Comparison of ENCODE assay signal across 31 cellular contexts in the genomic region with DNA sequence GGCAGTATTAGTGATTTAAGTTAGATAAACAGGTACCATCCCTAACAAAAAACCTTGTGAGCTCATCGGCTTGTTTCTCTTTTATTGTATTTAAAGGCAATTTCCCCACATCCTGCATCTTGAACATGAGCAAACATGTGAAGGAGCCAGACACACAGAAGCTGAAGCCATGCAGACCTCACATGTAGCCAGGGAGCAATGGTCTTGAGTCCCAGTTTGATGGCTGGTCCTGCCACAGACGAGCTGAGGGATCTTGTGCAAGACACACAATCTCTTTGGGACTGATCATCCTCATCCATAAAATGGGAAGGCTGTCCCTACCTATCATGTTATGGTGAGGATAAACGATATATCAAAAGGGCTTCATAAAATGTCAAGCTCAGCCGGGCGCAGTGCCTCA. TPM values are rescaled to one million over a fixed set of nuclear protein-coding genes. Genes with fewer than 3 reads are reported as not detected.
DNase-seq lines count a peak whose midpoint lies in the region; ATAC-seq and TF ChIP-seq lines count a peak whose summit lies in the region.
"Had no signal": no experiment of that assay in that cellular context is flagged by ENCODE, and none has a peak within 500 bp of the region (broad histone marks: within the 10 kb centered on the region; RNA-seq: fewer than 3 reads in every experiment).

No MANE protein-coding gene starts in this region.

- no peaks in the 10 kb centered on the region for H3F3A ChIP-seq in GM23338 (replicated peaks; ENCODE audit: low read depth)

- H3K27ac ChIP-seq in GM23338 (ENCODE audit: low read depth) = no peak overlapping the region
- H3K27ac ChIP-seq: 22Rv1; A549; BLaER1; BLaER1 treated with 17β-estradiol and CSF1 and Interleukin-3, amounts not matched to agents 10 nM and 100 nM; C4-2B had no signal

- no peak overlapping the region for H3K4me3 ChIP-seq in GM23338
- H3K4me3 ChIP-seq: A549; BLaER1; BLaER1 treated with 17β-estradiol and CSF1 and Interleukin-3, amounts not matched to agents 10 nM and 100 nM had no signal

- H3K27ac Mint-ChIP-seq in GM23338 = no peak overlapping the region
- H3K27ac Mint-ChIP-seq: B cell; CD14-positive monocyte; CD4-positive, alpha-beta memory T cell; CD4-positive, alpha-beta T cell; CD4-positive, CD25-positive, alpha-beta regulatory T cell; CD8-positive, alpha-beta memory T cell; CD8-positive, alpha-beta T cell had no signal

- no peak for ATAC-seq in GM23338
- ATAC-seq: A549; CD8-positive, alpha-beta T cell had no signal

- H3K36me3 Mint-ChIP-seq in GM23338 (ENCODE audit: low read depth) = no peaks in the 10 kb centered on the region
- H3K36me3 Mint-ChIP-seq: CD14-positive monocyte; CD4-positive, alpha-beta memory T cell; CD4-positive, CD25-positive, alpha-beta regulatory T cell; CD8-positive, alpha-beta memory T cell; CD8-positive, alpha-beta T cell had no signal

- no peaks in the 10 kb centered on the region for H3K9me2 ChIP-seq in GM23338 (ENCODE audit: insufficient read depth)

- H3K79me2 ChIP-seq in GM23338 (replicated peaks; ENCODE audit: insufficient read depth) = no peaks in the 10 kb centered on the region

- H3K27me3 ChIP-seq in GM23338 (ENCODE audit: insufficient read depth) = no peaks in the 10 kb centered on the region
- H3K27me3 ChIP-seq: BLaER1; BLaER1 treated with 17β-estradiol and CSF1 and Interleukin-3, amounts not matched to agents 10 nM and 100 nM had no signal

- no peak overlapping the region for H2AFZ ChIP-seq in GM23338

- no peaks in the 10 kb centered on the region for H3K36me3 ChIP-seq in GM23338 (ENCODE audit: insufficient read depth)
- H3K36me3 ChIP-seq: BE2C; BLaER1; BLaER1 treated with 17β-estradiol and CSF1 and Interleukin-3, amounts not matched to agents 10 nM and 100 nM had no signal

- H3K9me3 Mint-ChIP-seq in GM23338 = no peaks in the 10 kb centered on the region
- H3K9me3 Mint-ChIP-seq: CD4-positive, alpha-beta memory T cell; CD4-positive, alpha-beta T cell; CD4-positive, CD25-positive, alpha-beta regulatory T cell; CD8-positive, alpha-beta memory T cell; CD8-positive, alpha-beta T cell had no signal

- no peaks in the 10 kb centered on the region for H4K20me1 ChIP-seq in GM23338 (replicated peaks; ENCODE audit: insufficient read depth)
- H4K20me1 ChIP-seq: BLaER1; BLaER1 treated with 17β-estradiol and CSF1 and Interleukin-3, amounts not matched to agents 10 nM and 100 nM had no signal

- peak; percentile 24 for DNase-seq in activated CD8-positive, alpha-beta memory T cell treated with anti-CD3 and anti-CD28 coated beads for 24 hours
- DNase-seq in activated CD8-positive, alpha-beta memory T cell treated with anti-CD3 and anti-CD28 coated beads, Interleukin-2, amount 50 U/mL, for 4 hours = no peak
- DNase-seq in mesenteric fat pad (ENCODE audit: low spot score) (peak; percentile 51), GM23338 (ENCODE audit: low spot score) (no peak)
- DNase-seq: 8988T; ACHN; AML-193; BE2C; C1 segment of cervical spinal cord; Caco-2; Calu3; CD4-positive, alpha-beta memory T cell; CD4-positive, alpha-beta T cell; CD4-positive, CD25-positive, alpha-beta regulatory T cell; CD8-positive, alpha-beta memory T cell; CD8-positive, alpha-beta T cell; COR-L47; DMS 273 treated with DMSO at 0.1 percent for 48 hours; DMS153; DMS53; DMS79; DMS79 treated with DMSO at 0.1 percent for 48 hours; DND-41; EL had no signal

- no peaks in the 10 kb centered on the region; the same call in 2 of the 3 replicates for H3K4me1 Mint-ChIP-seq in GM23338
- H3K4me1 Mint-ChIP-seq: B cell; CD14-positive monocyte; CD4-positive, alpha-beta memory T cell; CD4-positive, CD25-positive, alpha-beta regulatory T cell; CD8-positive, alpha-beta memory T cell had no signal

- H3K4me2 ChIP-seq in GM23338 = no peak overlapping the region
- H3K4me2 ChIP-seq: A549; BLaER1; BLaER1 treated with 17β-estradiol and CSF1 and Interleukin-3, amounts not matched to agents 10 nM and 100 nM had no signal

- peaks cover 5% of the 10 kb centered on the region for H3K27me3 Mint-ChIP-seq in GM23338 (ENCODE audit: insufficient read depth, low read depth, poor library complexity)

- H3K4me3 Mint-ChIP-seq in GM23338 = no peak overlapping the region
- H3K4me3 Mint-ChIP-seq: B cell; CD14-positive monocyte; CD4-positive, alpha-beta memory T cell; CD4-positive, alpha-beta T cell; CD4-positive, CD25-positive, alpha-beta regulatory T cell; CD8-positive, alpha-beta memory T cell; CD8-positive, alpha-beta T cell had no signal

- TF ChIP-seq CTCF in GM23338 (conservative IDR thresholded peaks at IDR 0.05; ENCODE audit: low read depth in 2 of 2) = no peak

- no peaks in the 10 kb centered on the region for H3K4me1 ChIP-seq in GM23338 (ENCODE audit: insufficient read depth)
- H3K4me1 ChIP-seq: BE2C; BLaER1; BLaER1 treated with 17β-estradiol and CSF1 and Interleukin-3, amounts not matched to agents 10 nM and 100 nM had no signal

TF ChIP-seq in GM23338, 12 proteins besides CTCF, POLR2A, EP300 and RAD21 (continues in another document):
- TF ChIP-seq ZNF331 (CRISPR knock-in tag; IDR thresholded peaks at IDR 0.05; ENCODE audit: low read depth) (no peak), EZH2phosphoT487 (IDR thresholded peaks at IDR 0.05; ENCODE audit: unreplicated experiment) (no peak), STAT1 (IDR thresholded peaks at IDR 0.05; ENCODE audit: unreplicated experiment) (no peak), POLR2AphosphoS5 (IDR thresholded peaks at IDR 0.05; ENCODE audit: low read depth) (no peak), ZNF114 (CRISPR knock-in tag; IDR thresholded peaks at IDR 0.05) (no peak), EZH2 (IDR thresholded peaks at IDR 0.05; ENCODE audit: low read depth, unreplicated experiment) (no peak)
- TF ChIP-seq, protein P1, sequence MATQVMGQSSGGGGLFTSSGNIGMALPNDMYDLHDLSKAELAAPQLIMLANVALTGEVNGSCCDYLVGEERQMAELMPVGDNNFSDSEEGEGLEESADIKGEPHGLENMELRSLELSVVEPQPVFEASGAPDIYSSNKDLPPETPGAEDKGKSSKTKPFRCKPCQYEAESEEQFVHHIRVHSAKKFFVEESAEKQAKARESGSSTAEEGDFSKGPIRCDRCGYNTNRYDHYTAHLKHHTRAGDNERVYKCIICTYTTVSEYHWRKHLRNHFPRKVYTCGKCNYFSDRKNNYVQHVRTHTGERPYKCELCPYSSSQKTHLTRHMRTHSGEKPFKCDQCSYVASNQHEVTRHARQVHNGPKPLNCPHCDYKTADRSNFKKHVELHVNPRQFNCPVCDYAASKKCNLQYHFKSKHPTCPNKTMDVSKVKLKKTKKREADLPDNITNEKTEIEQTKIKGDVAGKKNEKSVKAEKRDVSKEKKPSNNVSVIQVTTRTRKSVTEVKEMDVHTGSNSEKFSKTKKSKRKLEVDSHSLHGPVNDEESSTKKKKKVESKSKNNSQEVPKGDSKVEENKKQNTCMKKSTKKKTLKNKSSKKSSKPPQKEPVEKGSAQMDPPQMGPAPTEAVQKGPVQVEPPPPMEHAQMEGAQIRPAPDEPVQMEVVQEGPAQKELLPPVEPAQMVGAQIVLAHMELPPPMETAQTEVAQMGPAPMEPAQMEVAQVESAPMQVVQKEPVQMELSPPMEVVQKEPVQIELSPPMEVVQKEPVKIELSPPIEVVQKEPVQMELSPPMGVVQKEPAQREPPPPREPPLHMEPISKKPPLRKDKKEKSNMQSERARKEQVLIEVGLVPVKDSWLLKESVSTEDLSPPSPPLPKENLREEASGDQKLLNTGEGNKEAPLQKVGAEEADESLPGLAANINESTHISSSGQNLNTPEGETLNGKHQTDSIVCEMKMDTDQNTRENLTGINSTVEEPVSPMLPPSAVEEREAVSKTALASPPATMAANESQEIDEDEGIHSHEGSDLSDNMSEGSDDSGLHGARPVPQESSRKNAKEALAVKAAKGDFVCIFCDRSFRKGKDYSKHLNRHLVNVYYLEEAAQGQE (IDR thresholded peaks at IDR 0.05; ENCODE audit: unreplicated experiment) = no peak
- TF ChIP-seq, protein P2, sequence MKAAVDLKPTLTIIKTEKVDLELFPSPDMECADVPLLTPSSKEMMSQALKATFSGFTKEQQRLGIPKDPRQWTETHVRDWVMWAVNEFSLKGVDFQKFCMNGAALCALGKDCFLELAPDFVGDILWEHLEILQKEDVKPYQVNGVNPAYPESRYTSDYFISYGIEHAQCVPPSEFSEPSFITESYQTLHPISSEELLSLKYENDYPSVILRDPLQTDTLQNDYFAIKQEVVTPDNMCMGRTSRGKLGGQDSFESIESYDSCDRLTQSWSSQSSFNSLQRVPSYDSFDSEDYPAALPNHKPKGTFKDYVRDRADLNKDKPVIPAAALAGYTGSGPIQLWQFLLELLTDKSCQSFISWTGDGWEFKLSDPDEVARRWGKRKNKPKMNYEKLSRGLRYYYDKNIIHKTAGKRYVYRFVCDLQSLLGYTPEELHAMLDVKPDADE (IDR thresholded peaks at IDR 0.05) = no peak

RNA-seq across cellular contexts. Expression of a gene that starts 29.6 kb away (rescaled TPM):
- 16.7 TPM for total RNA-seq in mesenteric fat pad
- 1.9 TPM in 1 of 2 replicates, not detected in the other for total RNA-seq in GM23338 (2014; rRNA removed; shearing (Covaris generic))
- polyA plus RNA-seq in GM23338 (2016; fragmentation: Nextera tagmentation; extraction: Ambion mirVana) = 5.8 and 9.1 TPM in 2 replicates

Comparison
In these comparisons a context has a peak if more than half of its experiments do, and no peak if none do; other contexts are left out.
1. DNase-seq: peak in activated CD8-positive, alpha-beta memory T cell treated with anti-CD3 and anti-CD28 coated beads for 24 hours (single experiment) and mesenteric fat pad (single experiment); none in activated CD8-positive, alpha-beta memory T cell treated with anti-CD3 and anti-CD28 coated beads, Interleukin-2, amount 50 U/mL, for 4 hours (single experiment) and GM23338 (single experiment).